Comparison of ENCODE assay signal across 10 cellular contexts in the genomic region with DNA sequence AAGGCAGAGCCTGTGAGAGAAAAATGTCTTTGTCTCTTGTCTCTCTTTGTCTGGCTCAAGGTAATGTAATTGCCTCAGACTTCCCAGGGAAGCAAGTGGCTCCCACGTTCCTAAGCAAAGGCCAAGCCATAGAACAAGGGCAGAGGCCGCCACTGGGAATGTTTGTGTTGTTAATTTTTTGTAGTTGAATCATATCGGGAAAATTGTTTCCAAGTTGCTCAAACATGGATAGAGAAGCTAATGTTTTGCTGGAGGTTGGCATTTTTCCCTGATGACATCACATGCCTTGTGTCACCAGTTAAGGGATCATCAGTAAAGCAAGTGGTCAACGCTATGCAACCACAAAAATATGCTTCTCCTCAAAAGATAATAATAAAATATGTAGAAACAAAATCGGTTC.
DNase-seq lines count a peak whose midpoint lies in the region; ATAC-seq and TF ChIP-seq lines count a peak whose summit lies in the region.
"Had no signal": no experiment of that assay in that cellular context is flagged by ENCODE, and none has a peak within 500 bp of the region (broad histone marks: within the 10 kb centered on the region; RNA-seq: fewer than 3 reads in every experiment).

No MANE protein-coding gene starts in this region.

- intact Hi-C loops in MCF 10A (cut with micrococcal nuclease), result no loop called here

- no peaks in the 10 kb centered on the region for H3K27me3 ChIP-seq in hepatocyte
- no peaks in the 10 kb centered on the region for H3K27me3 ChIP-seq in subcutaneous abdominal adipose tissue (ENCODE audit: control insufficient read depth in 5 of 5, insufficient read depth in 4 of 5, low read length in 5 of 5)
- H3K27me3 ChIP-seq in WERI-Rb-1 (ENCODE audit: insufficient read depth, low read depth, severe bottlenecking), result peaks cover 76% of the 10 kb centered on the region

- no peak overlapping the region for H3K4me3 Mint-ChIP-seq in MCF 10A (ENCODE audit: unreplicated experiment)
- H3K4me3 Mint-ChIP-seq: activated naive CD8-positive, alpha-beta T cell treated with anti-CD3 and anti-CD28 coated beads, Interleukin-2, amount 10 ng/mL, durations not matched to agents 7 days and 5 days had no signal

- no peaks in the 10 kb centered on the region for H3K9me2 ChIP-seq in hepatocyte (replicated peaks; ENCODE audit: insufficient read depth)

- H3K9me3 ChIP-seq in hepatocyte (ENCODE audit: low read depth) (no peaks in the 10 kb centered on the region), subcutaneous abdominal adipose tissue (ENCODE audit: control insufficient read depth in 5 of 5, low read length in 5 of 5) (no peaks in the 10 kb centered on the region), WERI-Rb-1 (ENCODE audit: severe bottlenecking) (no peaks in the 10 kb centered on the region)

- H3K9me3 Mint-ChIP-seq in MCF 10A (ENCODE audit: unreplicated experiment), result no peaks in the 10 kb centered on the region

- peak overlapping the region; percentile 77 for H3K27ac ChIP-seq in hepatocyte
- peak overlapping the region; percentile 42 for H3K27ac ChIP-seq in subcutaneous abdominal adipose tissue (ENCODE audit: low read depth, low read length)
- H3K27ac ChIP-seq in WERI-Rb-1, result no peak overlapping the region

- no peaks in the 10 kb centered on the region for H4K20me1 ChIP-seq in hepatocyte (ENCODE audit: insufficient read depth, poor library complexity, severe bottlenecking)

- H3K79me2 ChIP-seq in hepatocyte, result no peaks in the 10 kb centered on the region

- H2AFZ ChIP-seq in hepatocyte, result no peak overlapping the region

- no peak for ATAC-seq in HG03565 (IDR thresholded peaks at IDR 0.05; ENCODE audit: unreplicated experiment)

- BruUV-seq in MCF 10A (replicated peaks; lab: Mats Ljungman, UMichigan), result no TSS peak

- H3K36me3 Mint-ChIP-seq in MCF 10A (ENCODE audit: insufficient read depth, unreplicated experiment), result no peaks in the 10 kb centered on the region
- H3K36me3 Mint-ChIP-seq: activated naive CD8-positive, alpha-beta T cell treated with anti-CD3 and anti-CD28 coated beads, Interleukin-2, amount 10 ng/mL, durations not matched to agents 7 days and 5 days had no signal

- peak overlapping the region; percentile 5 for H3K27ac Mint-ChIP-seq in MCF 10A (ENCODE audit: low read depth, unreplicated experiment)
- H3K27ac Mint-ChIP-seq: activated naive CD8-positive, alpha-beta T cell treated with anti-CD3 and anti-CD28 coated beads, Interleukin-2, amount 10 ng/mL, durations not matched to agents 7 days and 5 days had no signal

- DNase-seq in HPDE6-E6E7 (ENCODE audit: extremely low spot score) (peak; percentile 46), MCF 10A (ENCODE audit: unreplicated experiment) (peak; percentile 93), hepatocyte (ENCODE audit: low spot score) (peak; percentile 72), WERI-Rb-1 (no peak), KG1 (lab: John Stamatoyannopoulos, UW) (no peak), NCI-H526 (lab: John Stamatoyannopoulos, UW) (no peak)
- DNase-seq: activated naive CD8-positive, alpha-beta T cell treated with anti-CD3 and anti-CD28 coated beads, Interleukin-2, amount 10 ng/mL, durations not matched to agents 7 days and 5 days had no signal

- no peak overlapping the region for H3K4me2 ChIP-seq in hepatocyte

- no peaks in the 10 kb centered on the region for H3K36me3 ChIP-seq in hepatocyte (replicated peaks; ENCODE audit: insufficient read depth, low read depth)
- no peaks in the 10 kb centered on the region for H3K36me3 ChIP-seq in subcutaneous abdominal adipose tissue (ENCODE audit: control insufficient read depth in 5 of 5, insufficient read depth in 5 of 5, low read length in 5 of 5)
- H3K36me3 ChIP-seq in WERI-Rb-1, result no peaks in the 10 kb centered on the region

- H3K9ac ChIP-seq in subcutaneous abdominal adipose tissue (ENCODE audit: low read length in 5 of 5), result no peak overlapping the region

- WGBS in hepatocyte (ENCODE audit: low lambda C conversion rate, missing lambda C conversion rate), result 65% methylated on average over 5 of the region's 5 CpGs

- H3K27me3 Mint-ChIP-seq in MCF 10A (ENCODE audit: insufficient read depth, unreplicated experiment), result no peaks in the 10 kb centered on the region
- H3K27me3 Mint-ChIP-seq: activated naive CD8-positive, alpha-beta T cell treated with anti-CD3 and anti-CD28 coated beads, Interleukin-2, amount 10 ng/mL, durations not matched to agents 7 days and 5 days had no signal

- POLR2A ChIA-PET in MCF 10A (lab: Yijun Ruan, JAX), result interaction anchor here (0.6 to 4.2 kb wide), 13 partner anchors 9 to 747 kb away, joined by 3 to 28 read pairs (median 4); a partner anchor contains a TSS

- CTCF ChIA-PET in MCF 10A (lab: Yijun Ruan, JAX), result interaction anchor here (0.7 to 3.1 kb wide), 6 partner anchors 15 to 439 kb away, joined by 3 to 9 read pairs (median 3); no protein-coding TSS in a partner anchor

- peaks cover 48% of the 10 kb centered on the region for H3K4me1 Mint-ChIP-seq in MCF 10A (ENCODE audit: insufficient read depth, unreplicated experiment)
- H3K4me1 Mint-ChIP-seq: activated naive CD8-positive, alpha-beta T cell treated with anti-CD3 and anti-CD28 coated beads, Interleukin-2, amount 10 ng/mL, durations not matched to agents 7 days and 5 days had no signal

- H3K4me1 ChIP-seq in hepatocyte (ENCODE audit: insufficient read depth), result peaks cover 27% of the 10 kb centered on the region
- H3K4me1 ChIP-seq in subcutaneous abdominal adipose tissue (ENCODE audit: control insufficient read depth in 5 of 5, insufficient read depth in 5 of 5, low read length in 5 of 5), result peaks cover 11 to 18% (median 17%) of the 10 kb centered on the region in 5 donors

- no peak for TF ChIP-seq CTCF in MCF 10A (IDR thresholded peaks at IDR 0.05; ENCODE audit: unreplicated experiment)
- no peak for TF ChIP-seq CTCF in hepatocyte (IDR thresholded peaks at IDR 0.05; ENCODE audit: poor library complexity)
- no peak for TF ChIP-seq CTCF in WERI-Rb-1 (IDR thresholded peaks at IDR 0.05; ENCODE audit: low read depth, low read length)

- no peak overlapping the region for H3K4me3 ChIP-seq in hepatocyte
- H3K4me3 ChIP-seq in subcutaneous abdominal adipose tissue (ENCODE audit: low read depth in 1 of 5, low read length in 5 of 5), result no peak overlapping the region
- no peak overlapping the region for H3K4me3 ChIP-seq in WERI-Rb-1 (ENCODE audit: low read depth, low read length)
- H3K4me3 ChIP-seq: lung had no signal

Comparison
In these comparisons a context has a peak if more than half of its experiments do, and no peak if none do; other contexts are left out.
1. DNase-seq: peak in HPDE6-E6E7 (single experiment), MCF 10A (single experiment) and hepatocyte (single experiment); none in WERI-Rb-1 (single experiment), KG1 (single experiment) and NCI-H526 (0 of 2).